1 cellular context compared by ENCODE assay signal in the genomic region with DNA sequence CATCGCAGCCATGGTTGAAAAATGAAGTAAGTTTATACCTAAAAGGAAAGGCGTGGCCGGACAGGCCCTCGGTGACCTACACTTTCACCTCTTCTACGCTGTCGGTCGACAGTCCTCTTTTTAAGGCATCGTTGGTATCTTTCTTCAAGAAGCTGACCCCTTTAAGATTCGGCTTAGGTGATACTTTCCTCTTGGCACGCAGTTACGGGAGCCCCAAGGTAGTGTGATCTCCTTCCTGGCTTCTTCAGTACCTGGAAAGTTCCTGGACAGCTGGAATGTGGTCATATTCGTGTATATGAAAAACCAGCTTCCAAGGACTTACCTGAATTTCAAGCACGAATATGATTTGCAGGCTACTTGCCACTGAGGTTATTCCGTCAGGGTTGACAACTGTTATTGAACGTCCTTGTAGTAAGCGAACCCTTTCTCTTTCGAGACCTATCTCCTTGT.
TF ChIP-seq lines count a peak whose summit lies in the region.

No MANE protein-coding gene starts in this region.

TF ChIP-seq in GM23338, 12 proteins besides CTCF, POLR2A, EP300 and RAD21 (continued from another document):
- TF ChIP-seq, protein P1, sequence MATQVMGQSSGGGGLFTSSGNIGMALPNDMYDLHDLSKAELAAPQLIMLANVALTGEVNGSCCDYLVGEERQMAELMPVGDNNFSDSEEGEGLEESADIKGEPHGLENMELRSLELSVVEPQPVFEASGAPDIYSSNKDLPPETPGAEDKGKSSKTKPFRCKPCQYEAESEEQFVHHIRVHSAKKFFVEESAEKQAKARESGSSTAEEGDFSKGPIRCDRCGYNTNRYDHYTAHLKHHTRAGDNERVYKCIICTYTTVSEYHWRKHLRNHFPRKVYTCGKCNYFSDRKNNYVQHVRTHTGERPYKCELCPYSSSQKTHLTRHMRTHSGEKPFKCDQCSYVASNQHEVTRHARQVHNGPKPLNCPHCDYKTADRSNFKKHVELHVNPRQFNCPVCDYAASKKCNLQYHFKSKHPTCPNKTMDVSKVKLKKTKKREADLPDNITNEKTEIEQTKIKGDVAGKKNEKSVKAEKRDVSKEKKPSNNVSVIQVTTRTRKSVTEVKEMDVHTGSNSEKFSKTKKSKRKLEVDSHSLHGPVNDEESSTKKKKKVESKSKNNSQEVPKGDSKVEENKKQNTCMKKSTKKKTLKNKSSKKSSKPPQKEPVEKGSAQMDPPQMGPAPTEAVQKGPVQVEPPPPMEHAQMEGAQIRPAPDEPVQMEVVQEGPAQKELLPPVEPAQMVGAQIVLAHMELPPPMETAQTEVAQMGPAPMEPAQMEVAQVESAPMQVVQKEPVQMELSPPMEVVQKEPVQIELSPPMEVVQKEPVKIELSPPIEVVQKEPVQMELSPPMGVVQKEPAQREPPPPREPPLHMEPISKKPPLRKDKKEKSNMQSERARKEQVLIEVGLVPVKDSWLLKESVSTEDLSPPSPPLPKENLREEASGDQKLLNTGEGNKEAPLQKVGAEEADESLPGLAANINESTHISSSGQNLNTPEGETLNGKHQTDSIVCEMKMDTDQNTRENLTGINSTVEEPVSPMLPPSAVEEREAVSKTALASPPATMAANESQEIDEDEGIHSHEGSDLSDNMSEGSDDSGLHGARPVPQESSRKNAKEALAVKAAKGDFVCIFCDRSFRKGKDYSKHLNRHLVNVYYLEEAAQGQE (IDR thresholded peaks at IDR 0.05; ENCODE audit: unreplicated experiment): no peak
- TF ChIP-seq, protein P2, sequence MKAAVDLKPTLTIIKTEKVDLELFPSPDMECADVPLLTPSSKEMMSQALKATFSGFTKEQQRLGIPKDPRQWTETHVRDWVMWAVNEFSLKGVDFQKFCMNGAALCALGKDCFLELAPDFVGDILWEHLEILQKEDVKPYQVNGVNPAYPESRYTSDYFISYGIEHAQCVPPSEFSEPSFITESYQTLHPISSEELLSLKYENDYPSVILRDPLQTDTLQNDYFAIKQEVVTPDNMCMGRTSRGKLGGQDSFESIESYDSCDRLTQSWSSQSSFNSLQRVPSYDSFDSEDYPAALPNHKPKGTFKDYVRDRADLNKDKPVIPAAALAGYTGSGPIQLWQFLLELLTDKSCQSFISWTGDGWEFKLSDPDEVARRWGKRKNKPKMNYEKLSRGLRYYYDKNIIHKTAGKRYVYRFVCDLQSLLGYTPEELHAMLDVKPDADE (IDR thresholded peaks at IDR 0.05): no peak
